Comparison of ENCODE assay signal across 9 cellular contexts in genomic region chr1:234971586-234972297, GRCh38.
DNase-seq lines count a peak whose midpoint lies in the region; ATAC-seq and TF ChIP-seq lines count a peak whose summit lies in the region.
"Had no signal": no experiment of that assay in that cellular context is flagged by ENCODE, and none has a peak within 500 bp of the region (broad histone marks: within the 10 kb centered on the region; RNA-seq: fewer than 3 reads in every experiment).

No MANE protein-coding gene starts in this region.

- H3K36me3 ChIP-seq in Karpas-422 (ENCODE audit: insufficient read depth, low read length), result no peaks in the 10 kb centered on the region
- no peaks in the 10 kb centered on the region for H3K36me3 ChIP-seq in endodermal cell (ENCODE audit: control insufficient read depth, insufficient read depth, low read length)
- no peaks in the 10 kb centered on the region for H3K36me3 ChIP-seq in sigmoid colon

- TF ChIP-seq POLR2A in sigmoid colon (IDR thresholded peaks at IDR 0.05), result no peak

- DNase-seq in Karpas-422, result no peak
- peak; percentile 35 for DNase-seq in endodermal cell
- DNase-seq in sigmoid colon, result no peak
- DNase-seq in NK-92 (lab: John Stamatoyannopoulos, UW; ENCODE audit: unreplicated experiment), result no peak
- DNase-seq in stimulated activated naive CD4-positive, alpha-beta T cell treated with Interleukin-2 at 50 U/mL for 16 hours (lab: John Stamatoyannopoulos, UW), result no peak
- DNase-seq: naive B cell had no signal

- WGBS in endodermal cell (ENCODE audit: insufficient coverage in 1 of 2, insufficient read length in 1 of 2), 2 experiments, result 91 to 96% methylated on average over 9 of the region's 9 CpGs
- WGBS in sigmoid colon, 2 donors, result 41 to 67% methylated on average over 9 of the region's 9 CpGs

- H3K27ac Mint-ChIP-seq in endodermal cell, result peak overlapping the region; percentile 89

- H3K27ac ChIP-seq in Karpas-422 (ENCODE audit: low read length), result no peak overlapping the region
- H3K27ac ChIP-seq in endodermal cell (ENCODE audit: low read depth, low read length), result peak overlapping the region; percentile 78
- H3K27ac ChIP-seq in sigmoid colon, result peak overlapping the region; percentile 75 to 90 (median 81)

- H3K9ac ChIP-seq in Karpas-422 (ENCODE audit: low read length) (0 out of 2 replicates have a peak overlapping the region, but pooled peaks have one; percentile 38), endodermal cell (ENCODE audit: extremely low read depth, low read length, poor library complexity, severe bottlenecking) (no peak overlapping the region)

- intact Hi-C loops in sigmoid colon (cut with DNase I), result loop anchor here (5.0 kb wide), 4 partner anchors 54 to 359 kb away; partner anchors contain the start of gene IRF2BP2

- H3K27me3 Mint-ChIP-seq in endodermal cell (ENCODE audit: insufficient read depth), result peaks cover 2% of the 10 kb centered on the region

- no peak overlapping the region for H3K4me3 ChIP-seq in Karpas-422 (ENCODE audit: low read length)
- H3K4me3 ChIP-seq in endodermal cell (ENCODE audit: low read length), result no peak overlapping the region
- H3K4me3 ChIP-seq in sigmoid colon, result no peak overlapping the region

- ATAC-seq in GM18907 (IDR thresholded peaks at IDR 0.05; ENCODE audit: unreplicated experiment), result peak; percentile 50
- ATAC-seq in GM18520 (IDR thresholded peaks at IDR 0.05; ENCODE audit: unreplicated experiment), result no peak
- ATAC-seq in GM18870 (IDR thresholded peaks at IDR 0.05; ENCODE audit: unreplicated experiment), result no peak

- no peak for TF ChIP-seq CTCF in endodermal cell (conservative IDR thresholded peaks at IDR 0.05)
- no peak for TF ChIP-seq CTCF in sigmoid colon (IDR thresholded peaks at IDR 0.05)

- H4K20me1 ChIP-seq in Karpas-422 (ENCODE audit: insufficient read depth, low read depth, low read length), result no peaks in the 10 kb centered on the region

- H3K9me3 Mint-ChIP-seq in endodermal cell, result no peaks in the 10 kb centered on the region
- H3K9me3 Mint-ChIP-seq: naive B cell had no signal

- no peak for TF ChIP-seq EP300 in sigmoid colon (IDR thresholded peaks at IDR 0.05)

- H3K9me3 ChIP-seq in Karpas-422 (ENCODE audit: low read length) (no peaks in the 10 kb centered on the region), endodermal cell (ENCODE audit: control insufficient read depth, low read length) (no peaks in the 10 kb centered on the region), sigmoid colon (no peaks in the 10 kb centered on the region)

- peaks cover 67% of the 10 kb centered on the region for H3K4me1 Mint-ChIP-seq in endodermal cell

- H3K79me2 ChIP-seq in Karpas-422 (ENCODE audit: low read length), result no peaks in the 10 kb centered on the region

- H3K4me2 ChIP-seq in Karpas-422 (ENCODE audit: low read depth, low read length, poor library complexity, severe bottlenecking), result no peak overlapping the region

- H3K4me1 ChIP-seq in Karpas-422 (ENCODE audit: low read length), result peaks cover 21% of the 10 kb centered on the region
- H3K4me1 ChIP-seq in endodermal cell (ENCODE audit: control insufficient read depth, insufficient read depth, low read length), result peaks cover 30% of the 10 kb centered on the region
- peaks cover 0 to 66% (median 61%) of the 10 kb centered on the region in 4 donors for H3K4me1 ChIP-seq in sigmoid colon

- no peaks in the 10 kb centered on the region for H3K9me2 ChIP-seq in Karpas-422 (replicated peaks; ENCODE audit: insufficient read depth, low read length)

- H3K4me3 Mint-ChIP-seq in endodermal cell, result no peak overlapping the region

- H3K27me3 ChIP-seq in Karpas-422 (ENCODE audit: low read length) (no peaks in the 10 kb centered on the region), endodermal cell (ENCODE audit: control insufficient read depth, insufficient read depth, low read length, poor library complexity, severe bottlenecking) (no peaks in the 10 kb centered on the region), sigmoid colon (no peaks in the 10 kb centered on the region)

- no peaks in the 10 kb centered on the region for H3K36me3 Mint-ChIP-seq in endodermal cell (ENCODE audit: low read depth)
- H3K36me3 Mint-ChIP-seq: naive B cell had no signal

- H2AFZ ChIP-seq in Karpas-422 (ENCODE audit: low read length), result peak overlapping the region; percentile 49; the same call in 1 of the 2 replicates
